Comparison of ENCODE assay signal across 19 cellular contexts in genomic region chr12:18690653-18691052, GRCh38. TPM values are rescaled to one million over a fixed set of nuclear protein-coding genes. Genes with fewer than 3 reads are reported as not detected.
DNase-seq lines count a peak whose midpoint lies in the region; ATAC-seq and TF ChIP-seq lines count a peak whose summit lies in the region.
"Had no signal": no experiment of that assay in that cellular context is flagged by ENCODE, and none has a peak within 500 bp of the region (broad histone marks: within the 10 kb centered on the region; RNA-seq: fewer than 3 reads in every experiment).

No MANE protein-coding gene starts in this region.

- H3K4me3 Mint-ChIP-seq in natural killer cell = no peak overlapping the region

- H3K27ac Mint-ChIP-seq in natural killer cell = no peak overlapping the region

- ATAC-seq in natural killer cell (no peak), left lobe of liver (no peak)

- H3K9me3 Mint-ChIP-seq in natural killer cell = peaks cover 19 to 25% of the 10 kb centered on the region in 2 donors

- H3K27me3 ChIP-seq in brain microvascular endothelial cell (replicated peaks) = no peaks in the 10 kb centered on the region
- H3K27me3 ChIP-seq: ovary had no signal

- H3K27ac ChIP-seq in brain microvascular endothelial cell = peak overlapping the region; percentile 37
- H3K27ac ChIP-seq: C4-2B, ovary had no signal

- no peaks in the 10 kb centered on the region for H3K36me3 ChIP-seq in brain microvascular endothelial cell (replicated peaks)
- H3K36me3 ChIP-seq: ovary had no signal

- intact Hi-C loops in natural killer cell (cut with micrococcal nuclease) = no loop called here

- H3K4me3 ChIP-seq in AG10803 (ENCODE audit: low read length) (no peak overlapping the region), brain microvascular endothelial cell (ENCODE audit: low read depth, low read length) (no peak overlapping the region)
- H3K4me3 ChIP-seq: ovary had no signal

- no peaks in the 10 kb centered on the region for H3K27me3 Mint-ChIP-seq in natural killer cell (ENCODE audit: low read depth in 2 of 2)

- TF ChIP-seq CTCF in AG10803 (conservative IDR thresholded peaks at IDR 0.05; ENCODE audit: low read length) = no peak
- TF ChIP-seq CTCF in brain microvascular endothelial cell (IDR thresholded peaks at IDR 0.05; ENCODE audit: low read depth, low read length, missing control alignments) = no peak
- no peak for TF ChIP-seq CTCF in natural killer cell (IDR thresholded peaks at IDR 0.05)

- DNase-seq in AG10803 (ENCODE audit: low read depth) (peak; percentile 71), LHCN-M2 (ENCODE audit: low read depth) (peak; percentile 35), brain microvascular endothelial cell (peak; percentile 85), islet precursor cell (peak; percentile 68), natural killer cell (no peak), cortex of kidney (lab: John Stamatoyannopoulos, UW) (no peak), left lobe of liver (ENCODE audit: low spot score) (no peak)
- no peak for DNase-seq in activated effector memory CD4-positive, alpha-beta T cell treated with Interleukin-2 at 50 U/mL for 16 hours
- DNase-seq: activated CD4-positive, alpha-beta T cell treated with anti-CD3 and anti-CD28 coated beads for 48 hours; activated naive CD4-positive, alpha-beta T cell; NCI-H1105 treated with DMSO at 0.1 percent for 48 hours; NCI-H69; ovary; stimulated activated CD4-positive, alpha-beta T cell treated with anti-CD3 and anti-CD28 coated beads, Interleukin-4, amount 100 ng/mL, for 1 hour; stimulated activated naive CD4-positive, alpha-beta T cell had no signal

- in situ Hi-C loops in brain microvascular endothelial cell (cut with HindIII; ENCODE audit: low pct_ligation_motif_present, low sequenced_read_pairs) = no loop called here

- no peaks in the 10 kb centered on the region for H3K4me1 Mint-ChIP-seq in natural killer cell

- H3K36me3 Mint-ChIP-seq in natural killer cell = no peaks in the 10 kb centered on the region

RNA-seq across cellular contexts. Expression of gene PLCZ1, which starts 47.2 kb away (rescaled TPM):
- total RNA-seq in LHCN-M2 (2014; rRNA removed) (not detected in 2 replicates), natural killer cell (not detected), left lobe of liver (not detected)
- polyA plus RNA-seq in LHCN-M2 (2012) = not detected
- total RNA-seq: frontal cortex, lung microvascular endothelial cell, ovary had no signal
- polyA plus RNA-seq: ovary had no signal

RNA-seq across cellular contexts. Expression of gene CAPZA3, which starts 47.3 kb away (rescaled TPM):
- total RNA-seq in LHCN-M2 (2014; rRNA removed) (not detected in 2 replicates), natural killer cell (not detected), left lobe of liver (0.33 TPM)
- polyA plus RNA-seq in LHCN-M2 (2012) = not detected
- total RNA-seq: cerebellum, frontal cortex, lung microvascular endothelial cell, ovary had no signal
- polyA plus RNA-seq: ovary had no signal

Comparison
In these comparisons a context has a peak if more than half of its experiments do, and no peak if none do; other contexts are left out.
1. DNase-seq: peak in AG10803 (single experiment), LHCN-M2 (single experiment), brain microvascular endothelial cell (single experiment) and islet precursor cell (single experiment); none in natural killer cell (single experiment), cortex of kidney (single experiment), activated effector memory CD4-positive, alpha-beta T cell treated with Interleukin-2 at 50 U/mL for 16 hours (single experiment) and left lobe of liver (single experiment).